In the genomic region with DNA sequence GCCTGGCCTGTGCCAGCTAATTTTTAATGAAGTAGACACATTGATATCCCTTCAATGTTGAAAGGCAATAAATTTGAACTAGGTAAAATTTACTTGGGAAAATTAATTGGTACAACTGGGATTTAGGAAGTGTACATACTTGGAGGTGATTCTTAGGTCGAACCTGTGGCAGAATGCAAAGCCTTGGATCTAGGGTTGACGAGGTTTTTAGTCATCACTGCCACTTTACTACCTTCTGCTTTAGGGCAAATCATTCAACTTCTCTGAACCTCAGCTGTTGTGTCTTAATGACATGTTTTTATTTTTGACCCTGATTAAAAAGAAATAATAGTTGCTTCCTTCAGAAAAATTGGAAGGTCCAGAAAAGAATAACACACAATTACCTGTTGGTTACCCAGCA, we compare ENCODE assay signal across 18 cellular contexts. TPM values are rescaled to one million over a fixed set of nuclear protein-coding genes. Genes with fewer than 3 reads are reported as not detected.
DNase-seq lines count a peak whose midpoint lies in the region; ATAC-seq and TF ChIP-seq lines count a peak whose summit lies in the region.
"Had no signal": no experiment of that assay in that cellular context is flagged by ENCODE, and none has a peak within 500 bp of the region (broad histone marks: within the 10 kb centered on the region; RNA-seq: fewer than 3 reads in every experiment).

No MANE protein-coding gene starts in this region.

- no peak for TF ChIP-seq CTCF in DND-41 (IDR thresholded peaks at IDR 0.05; ENCODE audit: borderline replicate concordance, extremely low read depth, low read length, poor library complexity, severe bottlenecking)
- no peak for TF ChIP-seq CTCF in mammary epithelial cell (conservative IDR thresholded peaks at IDR 0.05 in 1 of 2, IDR thresholded peaks at IDR 0.05 in 1 of 2; ENCODE audit: extremely low read depth in 1 of 2, insufficient read depth in 1 of 2, low read depth in 1 of 2, low read length in 2 of 2)
- no peak for TF ChIP-seq CTCF in progenitor cell of endocrine pancreas (IDR thresholded peaks at IDR 0.05; ENCODE audit: unreplicated experiment)

- H3K27ac Mint-ChIP-seq in progenitor cell of endocrine pancreas = no peak overlapping the region

- in situ Hi-C loops in mammary epithelial cell (cut with MboI; ENCODE audit: low sequenced_read_pairs in 2 of 2) = no loop called here

- peaks cover 1% of the 10 kb centered on the region for H3K36me3 Mint-ChIP-seq in progenitor cell of endocrine pancreas (ENCODE audit: insufficient read depth)

- H3K36me3 ChIP-seq in DND-41 (ENCODE audit: insufficient read depth, low read length) = no peaks in the 10 kb centered on the region
- H3K36me3 ChIP-seq in mammary epithelial cell (ENCODE audit: insufficient read depth, low read length) = peaks cover 1% of the 10 kb centered on the region
- H3K36me3 ChIP-seq: colonic mucosa had no signal

- H3K27ac ChIP-seq in DND-41 (ENCODE audit: low read length) (no peak overlapping the region), mammary epithelial cell (ENCODE audit: insufficient read depth, low read depth, low read length) (no peak overlapping the region)
- H3K27ac ChIP-seq: colonic mucosa had no signal

- H3K9me3 ChIP-seq in DND-41 (ENCODE audit: insufficient read depth, low read length, severe bottlenecking) (no peaks in the 10 kb centered on the region), mammary epithelial cell (replicated peaks; ENCODE audit: insufficient read depth, low read length) (no peaks in the 10 kb centered on the region)
- H3K9me3 ChIP-seq: colonic mucosa had no signal

- H3K4me3 Mint-ChIP-seq in progenitor cell of endocrine pancreas (ENCODE audit: low read depth) = peak overlapping the region; percentile 21

- H3K27me3 ChIP-seq in DND-41 (ENCODE audit: insufficient read depth, low read length, poor library complexity) (no peaks in the 10 kb centered on the region), mammary epithelial cell (ENCODE audit: insufficient read depth, low read length) (no peaks in the 10 kb centered on the region)
- H3K27me3 ChIP-seq: colonic mucosa had no signal

- H2AFZ ChIP-seq in DND-41 (ENCODE audit: low read depth, low read length) (no peak overlapping the region), mammary epithelial cell (ENCODE audit: low read depth, low read length) (no peak overlapping the region)

- H3K9me3 Mint-ChIP-seq in progenitor cell of endocrine pancreas (ENCODE audit: low read depth) = no peaks in the 10 kb centered on the region
- H3K9me3 Mint-ChIP-seq: type B pancreatic cell had no signal

- TSS peak; percentile 15 for BruUV-seq in mammary epithelial cell (replicated peaks; lab: Mats Ljungman, UMichigan)

- DNase-seq in DND-41 (no peak), M059J (ENCODE audit: low read depth) (peak; percentile 54), mammary epithelial cell (peak; percentile 27), progenitor cell of endocrine pancreas (ENCODE audit: low spot score, unreplicated experiment) (no peak), RKO (ENCODE audit: low spot score) (no peak), HuH-7 (ENCODE audit: low spot score) (no peak), dedifferentiated amniotic fluid mesenchymal stem cell (ENCODE audit: extremely low spot score) (no peak), hypothalamus (lab: John Stamatoyannopoulos, UW) (no peak)
- DNase-seq: activated CD4-positive, CD25-positive, alpha-beta regulatory T cell; aorta; glutamatergic neuron; kidney; NCI-H1092 treated with DMSO at 0.1 percent for 48 hours; NCI-H526; RPMI8226; small intestine had no signal

- peak overlapping the region; percentile 10; the same call in 1 of the 2 replicates for H3K4me2 ChIP-seq in DND-41 (ENCODE audit: insufficient read depth, low read length)
- H3K4me2 ChIP-seq in mammary epithelial cell (ENCODE audit: insufficient read depth, low read depth, low read length) = peak overlapping the region; percentile 85

- WGBS in mammary epithelial cell (ENCODE audit: low coverage, missing lambda C conversion rate) = 16% methylated on average over 2 of the region's 2 CpGs

- H3K4me1 Mint-ChIP-seq in progenitor cell of endocrine pancreas (ENCODE audit: low read depth) = peaks cover 19% of the 10 kb centered on the region

- intact Hi-C loops in mammary epithelial cell (cut with micrococcal nuclease) = no loop called here

- no peak overlapping the region for H3K9ac ChIP-seq in DND-41 (ENCODE audit: low read depth, low read length)
- H3K9ac ChIP-seq in mammary epithelial cell (ENCODE audit: insufficient read depth, low read length) = no peak overlapping the region

- no peaks in the 10 kb centered on the region for H3K27me3 Mint-ChIP-seq in progenitor cell of endocrine pancreas
- H3K27me3 Mint-ChIP-seq: type B pancreatic cell had no signal

- no peak for ATAC-seq in DND-41 (ENCODE audit: insufficient read depth, low read depth)

- dilution Hi-C loops in mammary epithelial cell (cut with HindIII; ENCODE audit: low sequenced_read_pairs) = no loop called here

- peaks cover 28% of the 10 kb centered on the region for H3K4me1 ChIP-seq in DND-41 (ENCODE audit: insufficient read depth, low read length)
- peaks cover 26% of the 10 kb centered on the region for H3K4me1 ChIP-seq in mammary epithelial cell (ENCODE audit: insufficient read depth, low read length)
- H3K4me1 ChIP-seq: colonic mucosa had no signal

- H4K20me1 ChIP-seq in DND-41 (ENCODE audit: insufficient read depth, low read length) = peaks cover 12% of the 10 kb centered on the region; the same call in 1 of the 2 replicates
- no peaks in the 10 kb centered on the region for H4K20me1 ChIP-seq in mammary epithelial cell (ENCODE audit: insufficient read depth, low read length)

- peaks cover 67% of the 10 kb centered on the region for H3K79me2 ChIP-seq in DND-41 (ENCODE audit: insufficient read depth, low read length)
- peaks cover 65% of the 10 kb centered on the region for H3K79me2 ChIP-seq in mammary epithelial cell (ENCODE audit: insufficient read depth, low read length)

- CTCF ChIA-PET in mammary epithelial cell (lab: Charles Lee; ENCODE audit: low non-redundant PET) = no interaction called here

- H3K4me3 ChIP-seq in DND-41 (ENCODE audit: low read depth in 1 of 2, low read length in 2 of 2) (no peak overlapping the region), mammary epithelial cell (replicated peaks in 1 of 3; ENCODE audit: insufficient read depth in 1 of 3, low read depth in 2 of 3, low read length in 3 of 3) (no peak overlapping the region)
- H3K4me3 ChIP-seq: colonic mucosa had no signal

RNA-seq across cellular contexts. Expression of gene APPL1, which starts 2.5 kb away (rescaled TPM):
- 12.8 and 19.0 TPM in 2 replicates for total RNA-seq in M059J (2014; rRNA removed; shearing (Covaris generic))
- total RNA-seq in mammary epithelial cell (10 to 100 TPM; 34.7 to 60.7 TPM), progenitor cell of endocrine pancreas (37.3 and 40.2 TPM in 2 replicates)
- polyA plus RNA-seq in mammary epithelial cell = 19.5 TPM
- polyA minus RNA-seq in mammary epithelial cell = 48.1 TPM

RNA-seq across cellular contexts. Expression of gene HESX1, which starts 30.2 kb away (rescaled TPM):
- 1.4 TPM in 1 of 2 replicates, not detected in the other for total RNA-seq in M059J (2014; rRNA removed; shearing (Covaris generic))
- total RNA-seq in mammary epithelial cell (under 1 TPM; 0.67 to 0.68 TPM), progenitor cell of endocrine pancreas (0.80 and 0.96 TPM in 2 replicates)
- polyA plus RNA-seq in mammary epithelial cell = 0.31 TPM
- not detected for polyA minus RNA-seq in mammary epithelial cell

Comparison
In these comparisons a context has a peak if more than half of its experiments do, and no peak if none do; other contexts are left out.
1. DNase-seq: peak in M059J (single experiment) and mammary epithelial cell (single experiment); none in DND-41 (single experiment), progenitor cell of endocrine pancreas (single experiment), RKO (single experiment), HuH-7 (single experiment), dedifferentiated amniotic fluid mesenchymal stem cell (single experiment) and hypothalamus (0 of 51).